ENCODE assay signal across 1 cellular context in genomic region chr7:5429253-5429856, GRCh38.
TF ChIP-seq lines count a peak whose summit lies in the region.

No MANE protein-coding gene starts in this region.

TF ChIP-seq in HepG2, 621 proteins besides CTCF, POLR2A, EP300 and RAD21 (continued from another document and continues in another):
- TF ChIP-seq CSRNP1 (CRISPR knock-in tag; IDR thresholded peaks at IDR 0.05) (peak; percentile 67; the same call in 1 of the 2 replicates), ZSCAN31 (CRISPR knock-in tag; IDR thresholded peaks at IDR 0.05; ENCODE audit: low read depth) (0 out of 2 replicates have a peak, but pooled peaks have one; percentile 76), ZBTB21 (CRISPR knock-in tag; IDR thresholded peaks at IDR 0.05) (no peak), AKNA (CRISPR knock-in tag; IDR thresholded peaks at IDR 0.05; ENCODE audit: borderline replicate concordance) (no peak), GLMP (CRISPR knock-in tag; IDR thresholded peaks at IDR 0.05; ENCODE audit: borderline replicate concordance) (no peak), ZNF326 (CRISPR knock-in tag; IDR thresholded peaks at IDR 0.05; ENCODE audit: borderline replicate concordance) (peak; percentile 86; the same call in 1 of the 2 replicates), ZNF615 (CRISPR knock-in tag; IDR thresholded peaks at IDR 0.05; ENCODE audit: borderline replicate concordance) (peak; percentile 75), CREBL2 (CRISPR knock-in tag; IDR thresholded peaks at IDR 0.05; ENCODE audit: borderline replicate concordance) (no peak; the same call in 1 of the 2 replicates), ERF (CRISPR knock-in tag; IDR thresholded peaks at IDR 0.05) (0 out of 2 replicates have a peak, but pooled peaks have one; percentile 40), GATAD2A (CRISPR knock-in tag; IDR thresholded peaks at IDR 0.05) (peak; percentile 64; the same call in 1 of the 2 replicates), MIXL1 (CRISPR knock-in tag; IDR thresholded peaks at IDR 0.05) (0 out of 2 replicates have a peak, but pooled peaks have one; percentile 12), GTF2F1 (IDR thresholded peaks at IDR 0.05; ENCODE audit: low read length) (no peak), HES4 (CRISPR knock-in tag; IDR thresholded peaks at IDR 0.05; ENCODE audit: borderline replicate concordance) (peak; percentile 67), RXRA (CRISPR knock-in tag; IDR thresholded peaks at IDR 0.05) (peak; percentile 64; the same call in 1 of the 2 replicates), SOX13 (IDR thresholded peaks at IDR 0.05) (peak; percentile 34), SOX13 (CRISPR knock-in tag; conservative IDR thresholded peaks at IDR 0.05 in 1 of 2, IDR thresholded peaks at IDR 0.05 in 1 of 2) (peak in 1 of 2 experiments; percentile 85; a peak in 2 of 4 replicates), ZNF503 (CRISPR knock-in tag; IDR thresholded peaks at IDR 0.05) (0 out of 2 replicates have a peak, but pooled peaks have one; percentile 69), THAP9 (CRISPR knock-in tag; IDR thresholded peaks at IDR 0.05; ENCODE audit: borderline replicate concordance) (peak; percentile 70; the same call in 1 of the 2 replicates), ZSCAN5A (CRISPR knock-in tag; IDR thresholded peaks at IDR 0.05; ENCODE audit: borderline replicate concordance) (0 out of 2 replicates have a peak, but pooled peaks have one; percentile 56), SIN3A (IDR thresholded peaks at IDR 0.05; ENCODE audit: borderline replicate concordance, low read depth, low read length) (no peak), AGO1 (IDR thresholded peaks at IDR 0.05; ENCODE audit: low read depth, low read length, poor library complexity, severe bottlenecking) (no peak), CREB3 (CRISPR knock-in tag; IDR thresholded peaks at IDR 0.05) (0 out of 2 replicates have a peak, but pooled peaks have one; percentile 2), DZIP1 (CRISPR knock-in tag; IDR thresholded peaks at IDR 0.05) (no peak), GABPB1 (CRISPR knock-in tag; IDR thresholded peaks at IDR 0.05) (peak; percentile 69), ZNF580 (CRISPR knock-in tag; IDR thresholded peaks at IDR 0.05; ENCODE audit: borderline replicate concordance, low read depth) (peak; percentile 67; the same call in 1 of the 2 replicates), ELF4 (CRISPR knock-in tag; IDR thresholded peaks at IDR 0.05; ENCODE audit: borderline replicate concordance) (peak; percentile 29; the same call in 1 of the 2 replicates), GATAD1 (CRISPR knock-in tag; IDR thresholded peaks at IDR 0.05) (peak; percentile 72), ZNF749 (CRISPR knock-in tag; IDR thresholded peaks at IDR 0.05; ENCODE audit: borderline replicate concordance) (0 out of 2 replicates have a peak, but pooled peaks have one; percentile 10), E2F2 (CRISPR knock-in tag; IDR thresholded peaks at IDR 0.05; ENCODE audit: borderline replicate concordance) (no peak; the same call in 1 of the 2 replicates), ARID2 (CRISPR knock-in tag; IDR thresholded peaks at IDR 0.05; ENCODE audit: borderline replicate concordance) (no peak), CHCHD3 (CRISPR knock-in tag; IDR thresholded peaks at IDR 0.05) (no peak), ZNF562 (CRISPR knock-in tag; IDR thresholded peaks at IDR 0.05; ENCODE audit: borderline replicate concordance) (no peak), ZMYM3 (CRISPR knock-in tag; IDR thresholded peaks at IDR 0.05) (no peak), ZNF333 (CRISPR knock-in tag; IDR thresholded peaks at IDR 0.05; ENCODE audit: borderline replicate concordance) (peak; percentile 22; the same call in 1 of the 2 replicates), ZNF713 (CRISPR knock-in tag; IDR thresholded peaks at IDR 0.05) (peak; percentile 30; the same call in 1 of the 2 replicates), TBX2 (CRISPR knock-in tag; IDR thresholded peaks at IDR 0.05; ENCODE audit: borderline replicate concordance) (peak; percentile 85)
